18 cellular contexts compared by ENCODE assay signal in the genomic region with DNA sequence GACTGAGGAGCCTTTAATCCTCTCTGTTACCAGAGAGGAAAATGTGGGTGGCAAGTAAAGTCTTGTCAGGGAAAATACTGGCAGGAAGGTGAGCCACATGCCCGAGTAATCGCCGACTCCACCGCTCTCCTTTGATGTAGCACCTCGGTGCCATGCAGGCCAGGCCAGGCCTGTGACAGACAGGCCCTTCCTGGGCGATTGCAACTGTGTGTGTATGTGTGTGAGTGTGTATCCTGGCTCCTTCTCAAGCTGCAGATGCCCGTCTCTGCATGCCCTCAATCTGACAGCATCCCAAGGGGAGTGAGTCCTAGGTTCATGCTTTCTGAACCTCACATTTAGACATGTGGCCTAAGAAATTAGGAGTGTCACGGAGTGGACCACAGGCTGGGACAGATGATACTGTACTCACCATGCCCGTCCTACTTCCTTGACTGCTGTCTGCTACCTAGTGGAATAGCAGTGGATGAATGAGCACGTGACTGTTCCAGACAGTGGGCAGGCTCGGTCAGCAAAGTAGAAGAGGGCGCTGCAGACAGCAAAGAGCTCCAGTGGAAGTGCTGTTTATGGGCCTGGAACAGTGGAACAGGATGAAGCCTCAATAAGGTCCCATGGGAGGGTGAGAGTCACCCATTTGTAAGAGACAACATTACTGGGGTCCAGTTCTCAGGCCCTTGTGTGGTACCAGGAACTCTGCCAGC. TPM values are rescaled to one million over a fixed set of nuclear protein-coding genes. Genes with fewer than 3 reads are reported as not detected.
DNase-seq lines count a peak whose midpoint lies in the region; TF ChIP-seq lines count a peak whose summit lies in the region.
"Had no signal": no experiment of that assay in that cellular context is flagged by ENCODE, and none has a peak within 500 bp of the region (broad histone marks: within the 10 kb centered on the region; RNA-seq: fewer than 3 reads in every experiment).

No MANE protein-coding gene starts in this region.

- peak overlapping the region; percentile 53 for H2AFZ ChIP-seq in parathyroid adenoma
- H2AFZ ChIP-seq: neural progenitor cell had no signal

- intact Hi-C loops in Calu3 (cut with micrococcal nuclease; ENCODE audit: unreplicated experiment), result no loop called here

- CTCF ChIA-PET in Calu3 (lab: Charles Lee), result no interaction called here

- no peaks in the 10 kb centered on the region for H3K9me3 Mint-ChIP-seq in endothelial cell (ENCODE audit: unreplicated experiment)
- H3K9me3 Mint-ChIP-seq in Calu3 (ENCODE audit: low read depth, unreplicated experiment), result no peaks in the 10 kb centered on the region
- H3K9me3 Mint-ChIP-seq: activated T-cell treated with anti-CD3 and anti-CD28 coated beads, Interleukin-2, amount 50 U/mL, for 72 hours; neural progenitor cell; T-cell had no signal

- H4K20me1 ChIP-seq in BLaER1 treated with 17β-estradiol and CSF1 and Interleukin-3, amounts not matched to agents 10 nM and 100 nM, result no peaks in the 10 kb centered on the region

- H3K27me3 ChIP-seq in BLaER1 treated with 17β-estradiol and CSF1 and Interleukin-3, amounts not matched to agents 10 nM and 100 nM, result peaks cover 0 to 17% (median 0%) of the 10 kb centered on the region in 11 experiments; a peak in 5 of 22 replicates
- no peaks in the 10 kb centered on the region for H3K27me3 ChIP-seq in esophagus (ENCODE audit: control insufficient read depth in 1 of 2, insufficient read depth in 2 of 2, low read length in 2 of 2)
- H3K27me3 ChIP-seq in parathyroid adenoma (ENCODE audit: control insufficient read depth, insufficient read depth, low read length), result no peaks in the 10 kb centered on the region
- H3K27me3 ChIP-seq: uterus had no signal

- peaks cover 7 to 58% (median 36%) of the 10 kb centered on the region in 10 experiments; a peak in 18 of 20 replicates for H3K4me1 ChIP-seq in BLaER1 treated with 17β-estradiol and CSF1 and Interleukin-3, amounts not matched to agents 10 nM and 100 nM
- peaks cover 5 to 10% of the 10 kb centered on the region in 2 donors for H3K4me1 ChIP-seq in esophagus (ENCODE audit: control insufficient read depth in 2 of 2, insufficient read depth in 2 of 2, low read length in 1 of 2)
- peaks cover 4% of the 10 kb centered on the region for H3K4me1 ChIP-seq in parathyroid adenoma

- no peaks in the 10 kb centered on the region for H3K36me3 ChIP-seq in BLaER1 treated with 17β-estradiol and CSF1 and Interleukin-3, amounts not matched to agents 10 nM and 100 nM
- H3K36me3 ChIP-seq in esophagus (ENCODE audit: control insufficient read depth in 2 of 2, insufficient read depth in 2 of 2, low read length in 1 of 2) (no peaks in the 10 kb centered on the region), parathyroid adenoma (ENCODE audit: control insufficient read depth, insufficient read depth, low read length) (no peaks in the 10 kb centered on the region)
- H3K36me3 ChIP-seq: heart right ventricle, neural progenitor cell, uterus had no signal

- peak overlapping the region in 9 of 11 experiments; percentile 32 to 75 (median 53); a peak in 18 of 22 replicates for H3K4me2 ChIP-seq in BLaER1 treated with 17β-estradiol and CSF1 and Interleukin-3, amounts not matched to agents 10 nM and 100 nM
- H3K4me2 ChIP-seq in parathyroid adenoma (ENCODE audit: low read length), result no peak overlapping the region
- H3K4me2 ChIP-seq: neural progenitor cell had no signal

- WGBS in esophagus, 2 donors, result 46 to 57% methylated on average over 12 of the region's 12 CpGs

- DNase-seq in NCI-H526 treated with DMSO at 0.1 percent for 48 hours (lab: John Stamatoyannopoulos, UW) (peak; percentile 8), endothelial cell (ENCODE audit: low spot score) (no peak), COLO668 (lab: John Stamatoyannopoulos, UW; ENCODE audit: unreplicated experiment) (no peak), Calu3 (no peak), putamen (ENCODE audit: low spot score) (no peak)
- DNase-seq: activated CD4-positive, alpha-beta T cell treated with anti-CD3 and anti-CD28 coated beads for 4 hours; activated T-cell treated with anti-CD3 and anti-CD28 coated beads, Interleukin-2, amount 50 U/mL, for 72 hours; amniotic stem cell; effector memory CD4-positive, alpha-beta T cell; heart right ventricle; Karpas-422; NCI-H2081 treated with DMSO at 0.1 percent for 48 hours; T-cell; uterus had no signal

- H3K4me1 Mint-ChIP-seq in endothelial cell (ENCODE audit: unreplicated experiment), result no peaks in the 10 kb centered on the region
- no peaks in the 10 kb centered on the region for H3K4me1 Mint-ChIP-seq in Calu3 (ENCODE audit: low read depth, unreplicated experiment)

- H3K36me3 Mint-ChIP-seq in endothelial cell (ENCODE audit: low read depth, unreplicated experiment), result peaks cover 4% of the 10 kb centered on the region
- no peaks in the 10 kb centered on the region for H3K36me3 Mint-ChIP-seq in Calu3 (ENCODE audit: insufficient read depth, unreplicated experiment)
- H3K36me3 Mint-ChIP-seq: neural progenitor cell, T-cell had no signal

- no TSS peak for BruUV-seq in Calu3 (replicated peaks; lab: Mats Ljungman, UMichigan)

- H3K4me3 ChIP-seq in BLaER1 treated with 17β-estradiol and CSF1 and Interleukin-3, amounts not matched to agents 10 nM and 100 nM, result no peak overlapping the region
- H3K4me3 ChIP-seq in esophagus (ENCODE audit: low read depth in 1 of 2, low read length in 2 of 2) (no peak overlapping the region), parathyroid adenoma (ENCODE audit: low read depth, low read length) (no peak overlapping the region)
- H3K4me3 ChIP-seq: heart right ventricle, neural progenitor cell, uterus had no signal

- H3K79me2 ChIP-seq in parathyroid adenoma, result no peaks in the 10 kb centered on the region

- TF ChIP-seq CTCF in parathyroid adenoma (IDR thresholded peaks at IDR 0.05), result no peak
- TF ChIP-seq CTCF in endothelial cell (IDR thresholded peaks at IDR 0.05; ENCODE audit: unreplicated experiment), result no peak
- TF ChIP-seq CTCF in Calu3 (IDR thresholded peaks at IDR 0.05; ENCODE audit: unreplicated experiment), result no peak

- no peaks in the 10 kb centered on the region for H3K9me3 ChIP-seq in BLaER1 treated with 17β-estradiol and CSF1 and Interleukin-3, amounts not matched to agents 10 nM and 100 nM (replicated peaks in 1 of 11)
- no peaks in the 10 kb centered on the region for H3K9me3 ChIP-seq in esophagus (ENCODE audit: control insufficient read depth in 2 of 2, insufficient read depth in 1 of 2, low read depth in 1 of 2, low read length in 1 of 2)
- H3K9me3 ChIP-seq in parathyroid adenoma (ENCODE audit: control insufficient read depth, low read length), result no peaks in the 10 kb centered on the region
- H3K9me3 ChIP-seq: heart right ventricle, uterus had no signal

- H3K9ac ChIP-seq in BLaER1 treated with 17β-estradiol and CSF1 and Interleukin-3, amounts not matched to agents 10 nM and 100 nM, result peak overlapping the region in 1 of 11 experiments; percentile 30; a peak in 1 of 22 replicates
- no peak overlapping the region for H3K9ac ChIP-seq in parathyroid adenoma
- H3K9ac ChIP-seq: neural progenitor cell had no signal

- H3K27me3 Mint-ChIP-seq in endothelial cell (ENCODE audit: unreplicated experiment), result peaks cover 9% of the 10 kb centered on the region
- peaks cover 23% of the 10 kb centered on the region for H3K27me3 Mint-ChIP-seq in Calu3 (ENCODE audit: unreplicated experiment)

- H3K4me3 Mint-ChIP-seq in endothelial cell (ENCODE audit: unreplicated experiment) (no peak overlapping the region), Calu3 (ENCODE audit: low read depth, unreplicated experiment) (no peak overlapping the region)
- H3K4me3 Mint-ChIP-seq: activated T-cell treated with anti-CD3 and anti-CD28 coated beads, Interleukin-2, amount 50 U/mL, for 72 hours; neural progenitor cell; T-cell had no signal

- H3K27ac ChIP-seq in BLaER1 treated with 17β-estradiol and CSF1 and Interleukin-3, amounts not matched to agents 10 nM and 100 nM, result no peak overlapping the region
- peak overlapping the region; percentile 26 to 82 for H3K27ac ChIP-seq in esophagus (ENCODE audit: low read depth in 2 of 2, low read length in 1 of 2)
- H3K27ac ChIP-seq in parathyroid adenoma, result no peak overlapping the region
- H3K27ac ChIP-seq: neural progenitor cell had no signal

- no peak overlapping the region for H3K27ac Mint-ChIP-seq in endothelial cell (ENCODE audit: unreplicated experiment)
- H3K27ac Mint-ChIP-seq in Calu3 (ENCODE audit: unreplicated experiment), result no peak overlapping the region
- H3K27ac Mint-ChIP-seq: activated T-cell treated with anti-CD3 and anti-CD28 coated beads, Interleukin-2, amount 50 U/mL, for 72 hours; neural progenitor cell; T-cell had no signal

RNA-seq across cellular contexts. Expression of a gene that starts 25.3 kb away (rescaled TPM):
- 1 to 10 TPM; 3.0 to 4.2 TPM for polyA plus RNA-seq in esophagus
- 0.72 TPM for total RNA-seq in endothelial cell (ENCODE audit: unreplicated experiment)
- 5.5 and 14.7 TPM in 2 replicates for total RNA-seq in Calu3 (2022)
- total RNA-seq: activated T-cell treated with anti-CD3 and anti-CD28 coated beads, Interleukin-2, amount 50 U/mL, for 72 hours; T-cell had no signal

Comparison
In these comparisons a context has a peak if more than half of its experiments do, and no peak if none do; other contexts are left out.
1. H3K27ac ChIP-seq: peak in esophagus (2 of 2); none in BLaER1 treated with 17β-estradiol and CSF1 and Interleukin-3, amounts not matched to agents 10 nM and 100 nM (0 of 11) and parathyroid adenoma (single experiment).